Comparison of ENCODE assay signal across 8 cellular contexts in the genomic region with DNA sequence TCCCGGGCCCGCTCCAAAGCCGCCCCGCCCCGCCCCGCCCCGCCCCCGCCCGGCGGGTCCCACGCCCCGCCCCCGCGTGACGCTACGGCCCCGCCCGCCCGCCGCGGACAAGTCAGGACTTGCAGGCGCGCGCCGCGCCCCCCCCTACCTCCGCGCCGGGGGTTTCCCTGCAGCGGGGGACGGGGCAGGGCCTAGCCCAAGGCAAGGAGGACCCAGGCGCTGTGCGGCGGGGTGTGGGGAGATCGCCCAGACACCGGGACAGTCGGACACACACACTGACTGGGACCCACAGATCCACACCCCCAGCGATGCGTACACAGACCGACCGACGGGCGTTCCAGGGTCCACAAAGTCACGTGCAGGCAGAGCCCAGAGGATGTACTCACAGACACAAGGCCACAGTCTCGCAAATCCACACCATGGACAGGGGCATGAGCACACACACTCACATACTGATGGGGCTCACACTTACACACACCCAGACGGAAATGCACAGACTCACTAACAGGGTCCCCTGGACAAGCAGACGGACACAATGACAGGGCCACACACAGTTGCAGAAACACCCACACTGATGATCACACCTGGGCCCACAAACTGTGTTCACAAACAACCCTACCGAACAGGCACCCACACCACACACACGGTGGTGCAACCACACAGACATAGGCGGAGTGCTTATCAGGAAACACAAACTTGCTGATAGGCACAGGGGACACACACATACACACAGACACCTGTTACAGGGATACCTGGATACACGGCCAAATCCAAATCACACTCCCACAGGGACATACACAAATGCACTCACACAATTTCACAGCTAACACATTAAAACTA. TPM values are rescaled to one million over a fixed set of nuclear protein-coding genes. Genes with fewer than 3 reads are reported as not detected.
DNase-seq lines count a peak whose midpoint lies in the region; ATAC-seq, FAIRE-seq and TF ChIP-seq lines count a peak whose summit lies in the region.

No MANE protein-coding gene starts in this region.

- H3K4me3 ChIP-seq in H1 (ENCODE audit: extremely low read depth in 1 of 4, insufficient read depth in 2 of 4, low read depth in 3 of 4, low read length in 4 of 4) (peak overlapping the region; percentile 50 to 99 (median 70)), mesenchymal stem cell (ENCODE audit: insufficient read depth in 1 of 2, low read depth in 1 of 2, low read length in 2 of 2) (peak overlapping the region; percentile 95 to 96)

- H2BK120ac ChIP-seq in H1 (replicated peaks; ENCODE audit: low read depth, low read length) (peak overlapping the region; percentile 100), mesenchymal stem cell (ENCODE audit: low read depth, low read length) (no peak overlapping the region)

- H3K4ac ChIP-seq in H1 (replicated peaks; ENCODE audit: insufficient read length, low read depth, low read length) = peak overlapping the region; percentile 100
- H3K4ac ChIP-seq in mesenchymal stem cell (ENCODE audit: low read depth in 1 of 2, low read length in 2 of 2) = peak overlapping the region; percentile 29 to 94

- H4K5ac ChIP-seq in H1 (ENCODE audit: insufficient read length, low read depth, low read length) = peak overlapping the region; percentile 98

- H3K79me1 ChIP-seq in H1 (ENCODE audit: low read depth, low read length) (peaks cover 16% of the 10 kb centered on the region), mesenchymal stem cell (replicated peaks; ENCODE audit: low read length, poor library complexity, severe bottlenecking) (peaks cover 2% of the 10 kb centered on the region)

- H2BK12ac ChIP-seq in H1 (ENCODE audit: low read depth, low read length) (peak overlapping the region; percentile 100), mesenchymal stem cell (ENCODE audit: low read length in 2 of 2) (peak overlapping the region; percentile 51 to 100)

- peak overlapping the region; percentile 20 for H3K14ac ChIP-seq in H1 (ENCODE audit: insufficient read length)
- peak overlapping the region in 1 of 2 experiments; percentile 95 for H3K14ac ChIP-seq in mesenchymal stem cell (ENCODE audit: low read length in 2 of 2)

- no peaks in the 10 kb centered on the region for H3K9me3 ChIP-seq in H1 (ENCODE audit: insufficient read depth in 2 of 2, low read depth in 1 of 2, low read length in 1 of 2)
- no peaks in the 10 kb centered on the region for H3K9me3 ChIP-seq in mesenchymal stem cell (ENCODE audit: control insufficient read depth, low read length)

- H4K20me1 ChIP-seq in H1 (replicated peaks in 1 of 2; ENCODE audit: control insufficient read depth in 1 of 2, insufficient read depth in 2 of 2, low read length in 2 of 2) = peaks cover 14 to 18% of the 10 kb centered on the region in 2 experiments

- H3K27ac ChIP-seq in H1 (ENCODE audit: low read depth, low read length) (peak overlapping the region; percentile 94), mesenchymal stem cell (ENCODE audit: low read length, poor library complexity, severe bottlenecking) (peak overlapping the region; percentile 31)

- H3K9ac ChIP-seq in H1 (replicated peaks in 1 of 4; ENCODE audit: extremely low read depth in 1 of 4, low read depth in 3 of 4, low read length in 3 of 4) (peak overlapping the region in 3 of 4 experiments; percentile 1 to 74 (median 64); a peak in 6 of 7 replicates), mesenchymal stem cell (ENCODE audit: low read length) (peak overlapping the region; percentile 92)

- H3K4me2 ChIP-seq in H1 (ENCODE audit: insufficient read depth in 1 of 2, low read depth in 2 of 2, low read length in 2 of 2) (peak overlapping the region; percentile 92 to 94), mesenchymal stem cell (ENCODE audit: low read length, poor library complexity, severe bottlenecking) (peak overlapping the region; percentile 52)

- H3K27me3 Mint-ChIP-seq in HFFc6 (ENCODE audit: insufficient read depth) = peaks cover 8% of the 10 kb centered on the region

- H2AK5ac ChIP-seq in H1 (ENCODE audit: low read depth, low read length) (peak overlapping the region; percentile 100), mesenchymal stem cell (ENCODE audit: low read length, severe bottlenecking) (peak overlapping the region; percentile 95)

- TF ChIP-seq CTCF in HFFc6 (IDR thresholded peaks at IDR 0.05) (no peak), H1 (IDR thresholded peaks at IDR 0.05; ENCODE audit: control extremely low read depth in 1 of 3, insufficient read depth in 1 of 3, low read depth in 1 of 3, low read length in 3 of 3) (no peak)

- H3K18ac ChIP-seq in H1 (ENCODE audit: extremely low read depth, low read length) = peak overlapping the region; percentile 100
- peak overlapping the region; percentile 81 to 97 for H3K18ac ChIP-seq in mesenchymal stem cell (ENCODE audit: low read depth in 1 of 2, low read length in 2 of 2)

- H3K4me3 Mint-ChIP-seq in HFFc6 = peak overlapping the region; percentile 86

- H3K23ac ChIP-seq in H1 (ENCODE audit: insufficient read length) (no peak overlapping the region), mesenchymal stem cell (ENCODE audit: low read length in 2 of 2) (peak overlapping the region in 1 of 2 experiments; percentile 10)

- H3K56ac ChIP-seq in H1 (replicated peaks; ENCODE audit: insufficient read length, low read depth, low read length) = peak overlapping the region; percentile 97

- no peaks in the 10 kb centered on the region; a peak in 1 of 7 replicates for H3K27me3 ChIP-seq in H1 (replicated peaks in 1 of 4; ENCODE audit: control insufficient read depth in 3 of 4, extremely low read depth in 1 of 4, insufficient read depth in 3 of 4, low read length in 3 of 4)
- H3K27me3 ChIP-seq in mesenchymal stem cell (ENCODE audit: control insufficient read depth in 1 of 2, insufficient read depth in 1 of 2, low read length in 2 of 2) = no peaks in the 10 kb centered on the region

- H4K8ac ChIP-seq in H1 (ENCODE audit: extremely low read depth, insufficient read depth, low read length) (peak overlapping the region; percentile 88), mesenchymal stem cell (ENCODE audit: low read length) (peak overlapping the region; percentile 69)

- no peak for TF ChIP-seq RAD21 in H1 (IDR thresholded peaks at IDR 0.05 in 1 of 2, conservative IDR thresholded peaks at IDR 0.05 in 1 of 2; ENCODE audit: low read depth in 2 of 2, low read length in 2 of 2)

- WGBS in H1 (ENCODE audit: extremely low coverage in 1 of 2, insufficient coverage in 1 of 2, insufficient read length in 1 of 2, insufficient replicate concordance in 2 of 2, low coverage in 1 of 2, low lambda C conversion rate in 2 of 2, missing lambda C conversion rate in 1 of 2), 2 experiments = 24% methylated on average over 25 of the region's 51 CpGs; no CpG with 5 or more reads in 1 of the 2 experiments
- 10% methylated on average over 33 of the region's 51 CpGs for WGBS in mesenchymal stem cell

- peaks cover 29% of the 10 kb centered on the region for H3K4me1 Mint-ChIP-seq in HFFc6 (ENCODE audit: low read depth)

- no peak for ATAC-seq in HG03135 (IDR thresholded peaks at IDR 0.05; ENCODE audit: unreplicated experiment)

- TF ChIP-seq EP300 in H1 (IDR thresholded peaks at IDR 0.05; ENCODE audit: borderline replicate concordance in 1 of 2, low read depth in 2 of 2, low read length in 2 of 2) = 0 out of 3 replicates have a peak, but pooled peaks of 1 of the 2 experiments have one; percentile 64

- no peak for FAIRE-seq in H1 (lab: Jason Lieb, UNC)

- H2BK5ac ChIP-seq in H1 (ENCODE audit: low read depth, low read length) (peak overlapping the region; percentile 100), mesenchymal stem cell (ENCODE audit: low read depth, low read length, poor library complexity, severe bottlenecking) (peak overlapping the region; percentile 11)

- POLR2A ChIA-PET in H1 (lab: Charles Lee; ENCODE audit: partially characterized antibody) = interaction anchor here (0.9 to 3.1 kb wide), 8 partner anchors 9 to 119 kb away, joined by 3 to 25 read pairs (median 5); no protein-coding TSS in a partner anchor

- peak; percentile 85 for DNase-seq in GDM1 (lab: John Stamatoyannopoulos, UW)
- DNase-seq in HFFc6 = peak; percentile 83
- peak; percentile 62 for DNase-seq in NCI-H774 (lab: John Stamatoyannopoulos, UW)
- peak; percentile 86 to 87 for DNase-seq in activated CD8-positive, alpha-beta memory T cell treated with anti-CD3 and anti-CD28 coated beads for 4 hours (ENCODE audit: low read depth in 2 of 2)
- DNase-seq in H1 (ENCODE audit: low read depth in 1 of 2, low spot score in 2 of 2) = peak in 1 of 2 experiments; percentile 86
- DNase-seq in mesenchymal stem cell = peak; percentile 95
- peak; percentile 76 for DNase-seq in stimulated activated CD8-positive, alpha-beta memory T cell treated with anti-CD3 and anti-CD28 coated beads, Interleukin-12 subunit alpha, Interleukin-12 subunit beta, amount 100 ng/mL, for 24 hours (ENCODE audit: extremely low read depth)

- CTCF ChIA-PET in H1 (lab: Charles Lee; ENCODE audit: partially characterized antibody) = interaction anchor here (1.0 to 8.3 kb wide), 3 partner anchors 14 to 25 kb away, joined by 4 to 85 read pairs (median 27); a partner anchor contains a TSS

- H2AFZ ChIP-seq in H1 (ENCODE audit: low read length) = 0 out of 2 replicates have a peak overlapping the region, but pooled peaks have one; percentile 76
- H2AFZ ChIP-seq in mesenchymal stem cell (ENCODE audit: low read depth, low read length) = no peak overlapping the region

- peaks cover 33% of the 10 kb centered on the region for H3K23me2 ChIP-seq in H1 (ENCODE audit: low read depth, low read length)

- peak overlapping the region; percentile 100 for H2BK20ac ChIP-seq in H1 (ENCODE audit: low read length)

- H3K9me3 Mint-ChIP-seq in HFFc6 = no peaks in the 10 kb centered on the region

- H3K36me3 ChIP-seq in H1 (ENCODE audit: control insufficient read depth in 2 of 4, insufficient read depth in 4 of 4, low read length in 3 of 4) = no peaks in the 10 kb centered on the region
- peaks cover 0 to 3% of the 10 kb centered on the region in 2 experiments for H3K36me3 ChIP-seq in mesenchymal stem cell (ENCODE audit: control insufficient read depth in 1 of 2, insufficient read depth in 2 of 2, low read depth in 1 of 2, low read length in 2 of 2)

- peak overlapping the region; percentile 100 for H2BK15ac ChIP-seq in H1 (ENCODE audit: low read length)
- H2BK15ac ChIP-seq in mesenchymal stem cell (ENCODE audit: low read depth, poor library complexity, severe bottlenecking) = peak overlapping the region; percentile 1

- peak overlapping the region; percentile 100 for H4K91ac ChIP-seq in H1 (replicated peaks; ENCODE audit: insufficient read length, low read length)
- peak overlapping the region; percentile 2 for H4K91ac ChIP-seq in mesenchymal stem cell (ENCODE audit: low read length)

- TF ChIP-seq POLR2A in H1 (IDR thresholded peaks at IDR 0.05; ENCODE audit: control extremely low read depth in 1 of 2, low read depth in 2 of 2, low read length in 2 of 2) = peak in 1 of 2 experiments; percentile 71; a peak in 2 of 3 replicates

- H3K36me3 Mint-ChIP-seq in HFFc6 (ENCODE audit: low read depth) = peaks cover 5% of the 10 kb centered on the region; the same call in 1 of the 2 replicates

- peak overlapping the region; percentile 91 for H3K27ac Mint-ChIP-seq in HFFc6

- H3K4me1 ChIP-seq in H1 (replicated peaks in 1 of 4; ENCODE audit: control insufficient read depth in 3 of 4, insufficient read depth in 4 of 4, low read length in 3 of 4) (peaks cover 12 to 36% (median 24%) of the 10 kb centered on the region in 4 experiments), mesenchymal stem cell (ENCODE audit: control insufficient read depth, insufficient read depth, low read depth, low read length) (peaks cover 42% of the 10 kb centered on the region)

- peaks cover 5 to 29% of the 10 kb centered on the region in 2 experiments; a peak in 2 of 4 replicates for H3K79me2 ChIP-seq in H1 (ENCODE audit: control insufficient read depth in 1 of 2, insufficient read depth in 2 of 2, low read length in 2 of 2)

RNA-seq across cellular contexts. Expression of a gene that starts 0.4 kb away (rescaled TPM):
- 10 to 100 TPM in 2 of 6 experiments, 1 to 10 TPM in 4; 8.6 to 10.9 (median 9.6) TPM for total RNA-seq in HFFc6 (2021; fragmentation: NEBNext Ultra II Directional; extraction: Animal tissue kit (Norgen Biotek cat#: 25700))
- total RNA-seq in H1 (2021; fragmentation: NEBNext Ultra II Directional; extraction: Animal tissue kit (Norgen Biotek cat#: 25700)) = 21.6 and 23.3 TPM in 2 replicates
- polyA plus RNA-seq in H1 (2011; rRNA removed) = 13.2 and 26.4 TPM in 2 replicates
- 17.9 TPM for polyA plus RNA-seq in H1 (2011; cell fraction: cytosol; rRNA removed)
- polyA plus RNA-seq in H1 (2011; cell fraction: nucleus; rRNA removed) = 24.4 TPM
- polyA plus RNA-seq in H1 (2012, experiment 1 of 2) = 21.4 to 25.1 TPM (median 23.4 TPM) in 4 replicates
- 18.5 TPM for polyA plus RNA-seq in H1 (2012, experiment 2 of 2)
- polyA plus RNA-seq in H1 (2013, experiment 1 of 2) = 7.7 TPM
- polyA plus RNA-seq in H1 (2013, experiment 2 of 2) = 7.8 TPM
- polyA minus RNA-seq in H1 (2011; rRNA and poly(A)+ RNA removed) = 3.1 and 5.8 TPM in 2 replicates
- 18.3 TPM for polyA minus RNA-seq in H1 (2011; cell fraction: cytosol; rRNA and poly(A)+ RNA removed)
- 17.6 TPM for polyA minus RNA-seq in H1 (2011; cell fraction: nucleus; rRNA and poly(A)+ RNA removed)
- polyA plus RNA-seq in mesenchymal stem cell (2013, experiment 1 of 2) = 7.2 TPM
- 7.0 TPM for polyA plus RNA-seq in mesenchymal stem cell (2013, experiment 2 of 2)

RNA-seq across cellular contexts. Expression of a gene that starts 24.9 kb away (rescaled TPM):
- 10 to 100 TPM; 20.6 to 30.6 (median 23.8) TPM for total RNA-seq in HFFc6 (2021; fragmentation: NEBNext Ultra II Directional; extraction: Animal tissue kit (Norgen Biotek cat#: 25700))
- 25.7 and 29.8 TPM in 2 replicates for total RNA-seq in H1 (2021; fragmentation: NEBNext Ultra II Directional; extraction: Animal tissue kit (Norgen Biotek cat#: 25700))
- 3.7 and 7.0 TPM in 2 replicates for polyA plus RNA-seq in H1 (2011; rRNA removed)
- 8.7 TPM for polyA plus RNA-seq in H1 (2011; cell fraction: cytosol; rRNA removed)
- 11.6 TPM for polyA plus RNA-seq in H1 (2011; cell fraction: nucleus; rRNA removed)
- polyA plus RNA-seq in H1 (2012, experiment 1 of 2) = 18.0 to 31.1 TPM (median 28.0 TPM) in 4 replicates
- polyA plus RNA-seq in H1 (2012, experiment 2 of 2) = 17.9 TPM
- polyA plus RNA-seq in H1 (2013, experiment 1 of 2) = 13.5 TPM
- 12.8 TPM for polyA plus RNA-seq in H1 (2013, experiment 2 of 2)
- polyA minus RNA-seq in H1 (2011; rRNA and poly(A)+ RNA removed) = 2.9 and 3.3 TPM in 2 replicates
- polyA minus RNA-seq in H1 (2011; cell fraction: cytosol; rRNA and poly(A)+ RNA removed) = 4.3 TPM
- polyA minus RNA-seq in H1 (2011; cell fraction: nucleus; rRNA and poly(A)+ RNA removed) = 5.3 TPM
- polyA plus RNA-seq in mesenchymal stem cell (2013, experiment 1 of 2) = 16.8 TPM
- polyA plus RNA-seq in mesenchymal stem cell (2013, experiment 2 of 2) = 18.0 TPM

RNA-seq across cellular contexts. Expression of a gene that starts 43.2 kb away (rescaled TPM):
- total RNA-seq in HFFc6 (2021; fragmentation: NEBNext Ultra II Directional; extraction: Animal tissue kit (Norgen Biotek cat#: 25700)) = 10 to 100 TPM; 12.0 to 16.2 (median 14.0) TPM
- total RNA-seq in H1 (2021; fragmentation: NEBNext Ultra II Directional; extraction: Animal tissue kit (Norgen Biotek cat#: 25700)) = 3.4 and 4.4 TPM in 2 replicates
- 2.6 and 3.9 TPM in 2 replicates for polyA plus RNA-seq in H1 (2011; rRNA removed)
- polyA plus RNA-seq in H1 (2011; cell fraction: cytosol; rRNA removed) = 1.9 TPM
- polyA plus RNA-seq in H1 (2011; cell fraction: nucleus; rRNA removed) = 4.5 TPM
- 3.1 to 5.1 TPM (median 4.6 TPM) in 4 replicates for polyA plus RNA-seq in H1 (2012, experiment 1 of 2)
- polyA plus RNA-seq in H1 (2012, experiment 2 of 2) = 1.00 TPM
- 4.0 TPM for polyA plus RNA-seq in H1 (2013, experiment 1 of 2)
- polyA plus RNA-seq in H1 (2013, experiment 2 of 2) = 4.1 TPM
- polyA minus RNA-seq in H1 (2011; rRNA and poly(A)+ RNA removed) = 0.59 TPM in 1 of 2 replicates, not detected in the other
- 1.2 TPM for polyA minus RNA-seq in H1 (2011; cell fraction: cytosol; rRNA and poly(A)+ RNA removed)
- polyA minus RNA-seq in H1 (2011; cell fraction: nucleus; rRNA and poly(A)+ RNA removed) = 1.9 TPM
- 10.7 TPM for polyA plus RNA-seq in mesenchymal stem cell (2013, experiment 1 of 2)
- 11.4 TPM for polyA plus RNA-seq in mesenchymal stem cell (2013, experiment 2 of 2)
